Comparison of ENCODE assay signal across 1 cellular context in the genomic region with DNA sequence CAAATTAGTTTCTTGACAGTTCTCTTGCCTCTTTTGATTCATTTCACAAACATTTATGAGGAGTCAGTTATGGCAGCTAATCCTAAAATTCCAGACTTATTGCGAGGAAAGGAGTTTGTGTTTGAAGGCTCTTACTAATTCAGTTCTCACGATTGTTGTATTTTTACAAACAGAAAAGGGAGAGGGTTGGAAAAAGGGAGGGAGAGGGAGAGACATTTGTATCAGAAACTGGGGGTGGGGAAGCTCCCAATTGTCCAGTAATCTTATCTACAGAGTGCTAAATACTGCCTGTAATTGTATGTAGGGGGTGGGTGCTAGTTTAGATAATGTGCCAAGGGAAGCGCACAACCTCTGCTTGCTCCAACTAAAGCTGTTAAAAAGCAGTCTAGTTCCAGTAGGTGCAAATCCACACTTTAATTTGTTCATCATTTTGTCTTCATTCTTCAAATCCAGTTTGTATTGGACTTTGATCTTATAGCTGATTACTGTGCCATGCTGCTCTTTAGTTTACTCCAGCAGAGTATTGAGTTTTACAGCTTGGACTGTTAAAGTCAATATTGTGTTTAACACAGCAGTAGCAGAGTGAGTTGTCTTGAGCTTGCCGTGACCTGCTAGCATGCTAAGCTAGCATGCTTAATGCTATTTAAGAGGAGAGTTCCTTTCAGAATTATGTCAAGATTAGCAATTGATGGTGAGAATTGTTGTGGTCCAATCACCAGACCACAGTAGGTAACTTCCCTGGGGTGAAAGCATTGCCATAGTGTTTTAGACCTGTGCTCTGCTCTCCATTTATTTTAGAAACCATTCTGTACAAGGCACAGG.
TF ChIP-seq lines count a peak whose summit lies in the region.

No MANE protein-coding gene starts in this region.

TF ChIP-seq in GM12878, 131 proteins besides CTCF, POLR2A, EP300 and RAD21 (continued from another document):
- TF ChIP-seq NFIC (IDR thresholded peaks at IDR 0.05; ENCODE audit: low read depth, low read length), result no peak
- no peak for TF ChIP-seq ZNF217 (IDR thresholded peaks at IDR 0.05)
- TF ChIP-seq, protein P1, sequence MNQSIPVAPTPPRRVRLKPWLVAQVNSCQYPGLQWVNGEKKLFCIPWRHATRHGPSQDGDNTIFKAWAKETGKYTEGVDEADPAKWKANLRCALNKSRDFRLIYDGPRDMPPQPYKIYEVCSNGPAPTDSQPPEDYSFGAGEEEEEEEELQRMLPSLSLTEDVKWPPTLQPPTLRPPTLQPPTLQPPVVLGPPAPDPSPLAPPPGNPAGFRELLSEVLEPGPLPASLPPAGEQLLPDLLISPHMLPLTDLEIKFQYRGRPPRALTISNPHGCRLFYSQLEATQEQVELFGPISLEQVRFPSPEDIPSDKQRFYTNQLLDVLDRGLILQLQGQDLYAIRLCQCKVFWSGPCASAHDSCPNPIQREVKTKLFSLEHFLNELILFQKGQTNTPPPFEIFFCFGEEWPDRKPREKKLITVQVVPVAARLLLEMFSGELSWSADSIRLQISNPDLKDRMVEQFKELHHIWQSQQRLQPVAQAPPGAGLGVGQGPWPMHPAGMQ (IDR thresholded peaks at IDR 0.05; ENCODE audit: borderline replicate concordance), result no peak
- peak; percentile 48; the same call in 1 of the 2 replicates for TF ChIP-seq ATF7 (IDR thresholded peaks at IDR 0.05; ENCODE audit: low read depth)
- no peak for TF ChIP-seq CREM (IDR thresholded peaks at IDR 0.05; ENCODE audit: low read depth)
- TF ChIP-seq DPF2 (IDR thresholded peaks at IDR 0.05), result 0 out of 2 replicates have a peak, but pooled peaks have one; percentile 13
- TF ChIP-seq CEBPB (IDR thresholded peaks at IDR 0.05; ENCODE audit: borderline replicate concordance in 1 of 2, low read depth in 2 of 2, low read length in 2 of 2), result no peak
